In the genomic region with DNA sequence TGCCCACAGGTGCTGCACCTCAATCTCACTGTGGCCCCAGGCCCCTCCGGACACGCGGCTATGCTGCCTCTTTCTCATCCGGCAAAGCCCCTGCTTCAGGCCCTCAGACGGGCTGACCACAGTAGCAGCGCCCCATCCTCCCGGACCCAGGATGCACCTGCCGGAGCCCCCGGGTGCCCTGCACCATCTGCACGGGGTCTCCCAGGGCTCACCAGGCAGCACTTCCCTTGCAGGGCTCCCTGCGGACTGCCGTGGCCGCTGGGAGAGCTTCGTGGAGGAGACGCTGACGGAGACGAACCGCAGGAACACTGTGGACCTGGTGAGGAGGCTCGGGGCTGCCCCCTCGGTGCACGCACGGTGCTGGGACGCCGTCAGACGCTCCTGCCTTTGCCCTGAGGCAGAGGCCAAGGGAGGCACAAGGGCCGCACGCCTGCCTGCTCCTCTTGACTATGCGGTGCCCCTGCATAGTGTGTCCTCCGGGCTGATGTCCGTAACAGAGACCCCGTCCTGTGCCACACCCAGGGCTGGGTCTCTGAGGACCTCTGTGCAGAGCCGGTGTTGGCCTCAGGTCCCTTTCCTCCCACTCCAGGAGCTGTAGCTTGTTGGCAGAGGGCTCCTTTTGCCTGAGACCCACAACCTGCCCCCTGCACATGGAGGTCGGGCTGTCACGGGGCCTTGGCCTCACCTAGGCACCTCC, we compare ENCODE assay signal across 21 cellular contexts. TPM values are rescaled to one million over a fixed set of nuclear protein-coding genes. Genes with fewer than 3 reads are reported as not detected.
"Had no signal": no experiment of that assay in that cellular context is flagged by ENCODE, and none has a peak within 500 bp of the region (broad histone marks: within the 10 kb centered on the region; RNA-seq: fewer than 3 reads in every experiment).

No MANE protein-coding gene starts in this region.

- H3K4me3 Mint-ChIP-seq: nephron, type B pancreatic cell had no signal

- H3K27me3 Mint-ChIP-seq: central memory CD8-positive, alpha-beta T cell; progenitor cell of endocrine pancreas; type B pancreatic cell had no signal

- H3K4me1 ChIP-seq: heart right ventricle had no signal

- H3K27ac Mint-ChIP-seq: nephron, progenitor cell of endocrine pancreas, type B pancreatic cell had no signal

- H3K27ac ChIP-seq: brain microvascular endothelial cell, heart right ventricle, stomach, VCaP had no signal

- H3K9me3 ChIP-seq: esophagus squamous epithelium, heart right ventricle, stomach had no signal

- DNase-seq: activated CD4-positive, alpha-beta T cell treated with anti-CD3 and anti-CD28 coated beads for 1 hour; activated CD4-positive, alpha-beta T cell treated with anti-CD3 and anti-CD28 coated beads, Interleukin-2, amount 50 U/mL, for 4 hours; brain microvascular endothelial cell; cortex of kidney; esophagus squamous epithelium; heart right ventricle; left cardiac atrium; midbrain; occipital lobe; stimulated activated CD4-positive, alpha-beta T cell treated with anti-CD3 and anti-CD28 coated beads, Interleukin-2, amount 100 ng/mL, for 24 hours; stomach; SW 1271; T-helper 2 cell had no signal

- H3K4me3 ChIP-seq: esophagus squamous epithelium, heart right ventricle, stomach had no signal

- H3K4me1 Mint-ChIP-seq: nephron had no signal

- H3K9me3 Mint-ChIP-seq: central memory CD8-positive, alpha-beta T cell; nephron; type B pancreatic cell had no signal

RNA-seq across cellular contexts. Expression of a gene that starts 45.1 kb away (rescaled TPM):
- total RNA-seq: occipital lobe had no signal

RNA-seq across cellular contexts. Expression of a gene that starts 50.4 kb away (rescaled TPM):
- total RNA-seq: esophagus squamous epithelium, heart right ventricle, left cardiac atrium, lung microvascular endothelial cell, occipital lobe, skeletal muscle tissue, stomach, temporal lobe had no signal
